8 cellular contexts compared by ENCODE assay signal in genomic region chrX:139170526-139171173, GRCh38.
"Had no signal": no experiment of that assay in that cellular context is flagged by ENCODE, and none has a peak within 500 bp of the region (broad histone marks: within the 10 kb centered on the region; RNA-seq: fewer than 3 reads in every experiment).

No MANE protein-coding gene starts in this region.

- H3K36me3 ChIP-seq: HAP-1 had no signal

- H3K4me3 ChIP-seq: GM23338, HAP-1 had no signal

- H3K9me3 ChIP-seq: HAP-1 had no signal

- DNase-seq: H7, HFFc6, KBM-7 had no signal

- H3K27ac ChIP-seq: HL-60 had no signal

- ATAC-seq: GM23338, HCT116, HepG2 had no signal
